In genomic region chr19:53870485-53870844, GRCh38 we compare ENCODE assay signal across 10 cellular contexts. TPM values are rescaled to one million over a fixed set of nuclear protein-coding genes. Genes with fewer than 3 reads are reported as not detected.
DNase-seq lines count a peak whose midpoint lies in the region; ATAC-seq, FAIRE-seq and TF ChIP-seq lines count a peak whose summit lies in the region.
"Had no signal": no experiment of that assay in that cellular context is flagged by ENCODE, and none has a peak within 500 bp of the region (broad histone marks: within the 10 kb centered on the region; RNA-seq: fewer than 3 reads in every experiment).

No MANE protein-coding gene starts in this region.

- peak; percentile 31 for DNase-seq in activated T-cell treated with anti-CD3 and anti-CD28 coated beads, Interleukin-2, amount 50 U/mL, for 1 hour
- DNase-seq in activated T-cell treated with anti-CD3 and anti-CD28 coated beads, Interleukin-2, amount 50 U/mL, for 48 hours: no peak
- DNase-seq in activated T-cell treated with anti-CD3 and anti-CD28 coated beads, Interleukin-2, amount 50 U/mL, for 72 hours: no peak
- DNase-seq in transverse colon: peak; percentile 76
- no peak for DNase-seq in GM12892 (ENCODE audit: insufficient read length)
- no peak for DNase-seq in epidermal melanocyte (ENCODE audit: insufficient read length, low spot score)
- DNase-seq: DND-41 had no signal

- peaks cover 13 to 19% of the 10 kb centered on the region in 2 donors for H3K36me3 Mint-ChIP-seq in activated T-cell treated with anti-CD3 and anti-CD28 coated beads, Interleukin-2, amount 50 U/mL, for 72 hours (ENCODE audit: insufficient read depth in 2 of 2)

- peaks cover 66% of the 10 kb centered on the region for H3K4me1 Mint-ChIP-seq in activated T-cell treated with anti-CD3 and anti-CD28 coated beads, Interleukin-2, amount 50 U/mL, for 72 hours (ENCODE audit: low read depth)

- TF ChIP-seq EP300 in transverse colon (IDR thresholded peaks at IDR 0.05; ENCODE audit: low read depth): no peak

- in situ Hi-C loops in transverse colon (cut with MboI; ENCODE audit: low pct_ligation_motif_present in 1 of 4, low pct_unique_long_range_greater_than_20kb in 1 of 4, low sequenced_read_pairs in 3 of 4): no loop called here

- H3K9me3 ChIP-seq in liver (ENCODE audit: control insufficient read depth in 4 of 4, low read length in 3 of 4): no peaks in the 10 kb centered on the region
- no peaks in the 10 kb centered on the region for H3K9me3 ChIP-seq in transverse colon

- H3K4me1 ChIP-seq in liver (ENCODE audit: control insufficient read depth in 4 of 4, insufficient read depth in 4 of 4, low read length in 3 of 4) (peaks cover 0 to 18% (median 8%) of the 10 kb centered on the region in 4 donors), transverse colon (peaks cover 36 to 77% (median 56%) of the 10 kb centered on the region in 4 donors)

- WGBS in liver: 67% methylated on average over 5 of the region's 5 CpGs
- 5 to 20% methylated on average over 1 to 5 of the region's 5 CpGs for WGBS in transverse colon (ENCODE audit: low coverage in 1 of 2), 2 donors

- FAIRE-seq in GM12892 (lab: Jason Lieb, UNC): no peak

- TF ChIP-seq RAD21 in liver (IDR thresholded peaks at IDR 0.05): no peak

- H3K4me3 Mint-ChIP-seq in activated T-cell treated with anti-CD3 and anti-CD28 coated beads, Interleukin-2, amount 50 U/mL, for 72 hours: peak overlapping the region; percentile 71

- no peaks in the 10 kb centered on the region for H3K27me3 ChIP-seq in liver (ENCODE audit: control insufficient read depth in 4 of 4, insufficient read depth in 4 of 4, low read length in 3 of 4)
- H3K27me3 ChIP-seq in transverse colon: no peaks in the 10 kb centered on the region

- H3K27ac Mint-ChIP-seq in activated T-cell treated with anti-CD3 and anti-CD28 coated beads, Interleukin-2, amount 50 U/mL, for 72 hours: peak overlapping the region; percentile 67

- no peaks in the 10 kb centered on the region for H3K9me3 Mint-ChIP-seq in activated T-cell treated with anti-CD3 and anti-CD28 coated beads, Interleukin-2, amount 50 U/mL, for 72 hours

- intact Hi-C loops in transverse colon (cut with DNase I; ENCODE audit: low total_unique reads): no loop called here

- H3K36me3 ChIP-seq in liver (ENCODE audit: control insufficient read depth in 4 of 4, insufficient read depth in 3 of 4, low read depth in 1 of 4, low read length in 3 of 4): peaks cover 3 to 15% (median 9%) of the 10 kb centered on the region in 4 donors
- H3K36me3 ChIP-seq in transverse colon: peaks cover 0 to 13% (median 5%) of the 10 kb centered on the region in 4 donors

- no peak overlapping the region for H3K9ac ChIP-seq in liver (ENCODE audit: low read depth in 1 of 2, low read length in 2 of 2)

- H3K4me3 ChIP-seq in liver (ENCODE audit: low read depth in 1 of 3, low read length in 3 of 3): no peak overlapping the region
- H3K4me3 ChIP-seq in transverse colon: peak overlapping the region; percentile 3 to 81 (median 64)

- H3K27me3 Mint-ChIP-seq in activated T-cell treated with anti-CD3 and anti-CD28 coated beads, Interleukin-2, amount 50 U/mL, for 72 hours (ENCODE audit: low read depth): no peaks in the 10 kb centered on the region

- TF ChIP-seq POLR2A in transverse colon (IDR thresholded peaks at IDR 0.05) (peak; percentile 62), GM12892 (IDR thresholded peaks at IDR 0.05; ENCODE audit: low read depth, low read length) (no peak)

- ATAC-seq in activated T-cell treated with anti-CD3 and anti-CD28 coated beads, Interleukin-2, amount 50 U/mL, for 72 hours (replicated peaks in 1 of 2): no peak
- ATAC-seq in HG02870 (IDR thresholded peaks at IDR 0.05; ENCODE audit: unreplicated experiment): no peak

- TF ChIP-seq CTCF in liver (IDR thresholded peaks at IDR 0.05; ENCODE audit: low read depth, low read length, missing input control) (no peak), transverse colon (IDR thresholded peaks at IDR 0.05) (no peak)

- peak overlapping the region; percentile 41 to 49 for H3K27ac ChIP-seq in liver (ENCODE audit: low read depth in 1 of 2, low read length in 2 of 2)
- H3K27ac ChIP-seq in transverse colon: peak overlapping the region; percentile 90 to 98 (median 97)

TF ChIP-seq in liver, 16 proteins besides CTCF, POLR2A, EP300 and RAD21:
- no peak for TF ChIP-seq MAX (IDR thresholded peaks at IDR 0.05)
- TF ChIP-seq TAF1 (conservative IDR thresholded peaks at IDR 0.05): no peak
- TF ChIP-seq FOXA2 (IDR thresholded peaks at IDR 0.05): no peak
- TF ChIP-seq FOXA1 (IDR thresholded peaks at IDR 0.05): no peak
- no peak for TF ChIP-seq ZBTB33 (IDR thresholded peaks at IDR 0.05)
- TF ChIP-seq NR2F2 (IDR thresholded peaks at IDR 0.05): no peak
- TF ChIP-seq HNF4A (conservative IDR thresholded peaks at IDR 0.05): no peak
- no peak for TF ChIP-seq RXRA (IDR thresholded peaks at IDR 0.05)
- no peak for TF ChIP-seq YY1 (IDR thresholded peaks at IDR 0.05)
- no peak for TF ChIP-seq ATF3 (IDR thresholded peaks at IDR 0.05)

RNA-seq across cellular contexts. Expression of gene MYADM, which starts 2.8 kb away (rescaled TPM):
- total RNA-seq in activated T-cell treated with anti-CD3 and anti-CD28 coated beads, Interleukin-2, amount 50 U/mL, for 72 hours: 10 to 100 TPM; 32.7 to 43.5 TPM
- 1 to 10 TPM; 2.6 to 4.4 TPM for total RNA-seq in liver
- 10 to 100 TPM in 1 of 2 donors, 1 to 10 TPM in 1; 8.8 to 28.0 TPM for polyA plus RNA-seq in liver
- total RNA-seq in transverse colon: 100 to 1,000 TPM in 2 of 4 donors, 10 to 100 TPM in 2; 33.3 to 222 (median 79.1) TPM
- polyA plus RNA-seq in GM12892 (2012; ENCODE audit: missing spikeins): 2.1 TPM

RNA-seq across cellular contexts. Expression of gene PRKCG, which starts 11.5 kb away (rescaled TPM):
- total RNA-seq in activated T-cell treated with anti-CD3 and anti-CD28 coated beads, Interleukin-2, amount 50 U/mL, for 72 hours: not detected
- total RNA-seq in liver (under 1 TPM in 1 of 2 donors, not detected in 1; 0.09 TPM), transverse colon (under 1 TPM in 1 of 4 donors, not detected in 3; 0.32 TPM)
- polyA plus RNA-seq in liver: not detected
- not detected for polyA plus RNA-seq in GM12892 (2012; ENCODE audit: missing spikeins)
- total RNA-seq: T-helper 2 cell treated with Interferon-gamma antibody and Interleukin-4, amounts not matched to agents 100 ng/mL and 5 ng/mL, for 36 hours had no signal

RNA-seq across cellular contexts. Expression of gene CACNG7, which starts 38.6 kb away (rescaled TPM):
- total RNA-seq in activated T-cell treated with anti-CD3 and anti-CD28 coated beads, Interleukin-2, amount 50 U/mL, for 72 hours: not detected
- total RNA-seq in liver (not detected), transverse colon (not detected)
- not detected for polyA plus RNA-seq in liver
- polyA plus RNA-seq in GM12892 (2012; ENCODE audit: missing spikeins): not detected
- total RNA-seq: T-helper 2 cell treated with Interferon-gamma antibody and Interleukin-4, amounts not matched to agents 100 ng/mL and 5 ng/mL, for 36 hours had no signal

RNA-seq across cellular contexts. Expression of gene NLRP12, which starts 46.4 kb away (rescaled TPM):
- not detected for total RNA-seq in activated T-cell treated with anti-CD3 and anti-CD28 coated beads, Interleukin-2, amount 50 U/mL, for 72 hours
- 1 to 10 TPM in 1 of 2 donors, under 1 TPM in 1; 0.98 to 1.8 TPM for total RNA-seq in liver
- polyA plus RNA-seq in liver: under 1 TPM; 0.10 to 0.18 TPM
- total RNA-seq in transverse colon: under 1 TPM in 1 of 4 donors, not detected in 3; 0.16 TPM
- not detected for polyA plus RNA-seq in GM12892 (2012; ENCODE audit: missing spikeins)
- total RNA-seq: T-helper 2 cell treated with Interferon-gamma antibody and Interleukin-4, amounts not matched to agents 100 ng/mL and 5 ng/mL, for 36 hours had no signal

Comparison
In these comparisons a context has a peak if more than half of its experiments do, and no peak if none do; other contexts are left out.
1. DNase-seq: peak in activated T-cell treated with anti-CD3 and anti-CD28 coated beads, Interleukin-2, amount 50 U/mL, for 1 hour (single experiment) and transverse colon (single experiment); none in activated T-cell treated with anti-CD3 and anti-CD28 coated beads, Interleukin-2, amount 50 U/mL, for 48 hours (0 of 2), activated T-cell treated with anti-CD3 and anti-CD28 coated beads, Interleukin-2, amount 50 U/mL, for 72 hours (0 of 2), GM12892 (single experiment) and epidermal melanocyte (single experiment).
2. H3K4me3 ChIP-seq: peak in transverse colon (4 of 4); none in liver (0 of 3).
3. RNA of gene MYADM, which starts 2.8 kb away (total RNA-seq): 33.3 to 222 TPM in transverse colon and 32.7 to 43.5 TPM in activated T-cell treated with anti-CD3 and anti-CD28 coated beads, Interleukin-2, amount 50 U/mL, for 72 hours; 2.6 to 4.4 TPM in liver; every median in the first group is over 4 times any median in the second.